ENCODE assay signal across 12 cellular contexts in genomic region chr9:14066815-14067214, GRCh38.
DNase-seq lines count a peak whose midpoint lies in the region; TF ChIP-seq lines count a peak whose summit lies in the region.
"Had no signal": no experiment of that assay in that cellular context is flagged by ENCODE, and none has a peak within 500 bp of the region (broad histone marks: within the 10 kb centered on the region; RNA-seq: fewer than 3 reads in every experiment).

No MANE protein-coding gene starts in this region.

- H3K9me3 ChIP-seq in left ventricle myocardium inferior (replicated peaks) = no peaks in the 10 kb centered on the region

- H3K4me1 ChIP-seq in left ventricle myocardium inferior = peaks cover 5% of the 10 kb centered on the region

- POLR2A ChIA-PET in activated CD4-positive, alpha-beta T cell treated with anti-CD3 and anti-CD28 coated beads, Interleukin-2, amount 10 ng/mL, durations not matched to agents 7 days and 5 days (lab: Charles Lee) = no interaction called here
- POLR2A ChIA-PET in activated CD4-positive, alpha-beta memory T cell treated with anti-CD3 and anti-CD28 coated beads, Interleukin-2, amount 10 ng/mL, durations not matched to agents 7 days and 5 days (lab: Charles Lee) = interaction anchor here (0.6 kb wide), 1 partner anchor 25 kb away, joined by 3 read pairs; no protein-coding TSS in a partner anchor

- peaks cover 5% of the 10 kb centered on the region for H3K9me3 Mint-ChIP-seq in activated CD4-positive, alpha-beta T cell treated with anti-CD3 and anti-CD28 coated beads, Interleukin-2, amount 10 ng/mL, durations not matched to agents 7 days and 5 days
- no peaks in the 10 kb centered on the region for H3K9me3 Mint-ChIP-seq in activated CD4-positive, alpha-beta memory T cell treated with anti-CD3 and anti-CD28 coated beads, Interleukin-2, amount 10 ng/mL, durations not matched to agents 7 days and 5 days
- peaks cover 3% of the 10 kb centered on the region for H3K9me3 Mint-ChIP-seq in mesothelial cell of epicardium
- H3K9me3 Mint-ChIP-seq: HFFc6 had no signal

- no peaks in the 10 kb centered on the region for H3K27me3 ChIP-seq in left ventricle myocardium inferior (ENCODE audit: low read depth)

- DNase-seq in left ventricle myocardium inferior (no peak), cardiac septum (ENCODE audit: low spot score) (no peak), NCI-H69 (lab: John Stamatoyannopoulos, UW) (peak; percentile 20), dermis microvascular lymphatic vessel endothelial cell (ENCODE audit: low read depth in 2 of 2) (peak; percentile 84 to 92), mesothelial cell of epicardium (ENCODE audit: low spot score in 2 of 2, unreplicated experiment in 2 of 2) (no peak)
- DNase-seq in activated CD4-positive, alpha-beta T cell treated with anti-CD3 and anti-CD28 coated beads, Interleukin-2, amount 10 ng/mL, durations not matched to agents 7 days and 5 days = no peak
- DNase-seq in activated CD4-positive, alpha-beta memory T cell treated with anti-CD3 and anti-CD28 coated beads, Interleukin-2, amount 10 ng/mL, durations not matched to agents 7 days and 5 days = no peak
- DNase-seq: HFFc6, KG1, NCI-H1694 treated with DMSO at 0.1 percent for 48 hours, NCI-H524 had no signal

- peak overlapping the region; percentile 44 for H3K27ac ChIP-seq in left ventricle myocardium inferior (replicated peaks)
- H3K27ac ChIP-seq: RWPE1 had no signal

- no peak overlapping the region for H3K27ac Mint-ChIP-seq in activated CD4-positive, alpha-beta T cell treated with anti-CD3 and anti-CD28 coated beads, Interleukin-2, amount 10 ng/mL, durations not matched to agents 7 days and 5 days
- H3K27ac Mint-ChIP-seq in activated CD4-positive, alpha-beta memory T cell treated with anti-CD3 and anti-CD28 coated beads, Interleukin-2, amount 10 ng/mL, durations not matched to agents 7 days and 5 days = no peak overlapping the region
- H3K27ac Mint-ChIP-seq in mesothelial cell of epicardium = no peak overlapping the region
- H3K27ac Mint-ChIP-seq: HFFc6 had no signal

- no peak overlapping the region for H3K4me3 ChIP-seq in left ventricle myocardium inferior

- TF ChIP-seq CTCF in left ventricle myocardium inferior (IDR thresholded peaks at IDR 0.05; ENCODE audit: borderline replicate concordance) = no peak
- TF ChIP-seq CTCF in mesothelial cell of epicardium (IDR thresholded peaks at IDR 0.05; ENCODE audit: unreplicated experiment) = no peak

- no peaks in the 10 kb centered on the region for H3K36me3 Mint-ChIP-seq in activated CD4-positive, alpha-beta T cell treated with anti-CD3 and anti-CD28 coated beads, Interleukin-2, amount 10 ng/mL, durations not matched to agents 7 days and 5 days (ENCODE audit: low read depth)
- H3K36me3 Mint-ChIP-seq in activated CD4-positive, alpha-beta memory T cell treated with anti-CD3 and anti-CD28 coated beads, Interleukin-2, amount 10 ng/mL, durations not matched to agents 7 days and 5 days (ENCODE audit: low read depth) = no peaks in the 10 kb centered on the region
- no peaks in the 10 kb centered on the region for H3K36me3 Mint-ChIP-seq in mesothelial cell of epicardium

- no peak overlapping the region for H3K4me3 Mint-ChIP-seq in activated CD4-positive, alpha-beta T cell treated with anti-CD3 and anti-CD28 coated beads, Interleukin-2, amount 10 ng/mL, durations not matched to agents 7 days and 5 days
- no peak overlapping the region for H3K4me3 Mint-ChIP-seq in activated CD4-positive, alpha-beta memory T cell treated with anti-CD3 and anti-CD28 coated beads, Interleukin-2, amount 10 ng/mL, durations not matched to agents 7 days and 5 days
- H3K4me3 Mint-ChIP-seq in mesothelial cell of epicardium = no peak overlapping the region
- H3K4me3 Mint-ChIP-seq: HFFc6 had no signal

- CTCF ChIA-PET in activated CD4-positive, alpha-beta T cell treated with anti-CD3 and anti-CD28 coated beads, Interleukin-2, amount 10 ng/mL, durations not matched to agents 7 days and 5 days (lab: Charles Lee) = no interaction called here
- CTCF ChIA-PET in activated CD4-positive, alpha-beta memory T cell treated with anti-CD3 and anti-CD28 coated beads, Interleukin-2, amount 10 ng/mL, durations not matched to agents 7 days and 5 days (lab: Charles Lee) = interaction anchor here (0.7 kb wide), 1 partner anchor 187 kb away, joined by 3 read pairs; no protein-coding TSS in a partner anchor

- H3K36me3 ChIP-seq in left ventricle myocardium inferior = no peaks in the 10 kb centered on the region

- no peaks in the 10 kb centered on the region for H3K4me1 Mint-ChIP-seq in activated CD4-positive, alpha-beta T cell treated with anti-CD3 and anti-CD28 coated beads, Interleukin-2, amount 10 ng/mL, durations not matched to agents 7 days and 5 days
- H3K4me1 Mint-ChIP-seq in activated CD4-positive, alpha-beta memory T cell treated with anti-CD3 and anti-CD28 coated beads, Interleukin-2, amount 10 ng/mL, durations not matched to agents 7 days and 5 days = no peaks in the 10 kb centered on the region
- H3K4me1 Mint-ChIP-seq in mesothelial cell of epicardium = peaks cover 33% of the 10 kb centered on the region

- intact Hi-C loops in left ventricle myocardium inferior (cut with micrococcal nuclease) = no loop called here
- intact Hi-C loops in cardiac septum (cut with DNase I) = no loop called here

- H3K27me3 Mint-ChIP-seq in activated CD4-positive, alpha-beta T cell treated with anti-CD3 and anti-CD28 coated beads, Interleukin-2, amount 10 ng/mL, durations not matched to agents 7 days and 5 days = no peaks in the 10 kb centered on the region
- no peaks in the 10 kb centered on the region for H3K27me3 Mint-ChIP-seq in activated CD4-positive, alpha-beta memory T cell treated with anti-CD3 and anti-CD28 coated beads, Interleukin-2, amount 10 ng/mL, durations not matched to agents 7 days and 5 days
- H3K27me3 Mint-ChIP-seq in mesothelial cell of epicardium (ENCODE audit: low read depth) = no peaks in the 10 kb centered on the region

Comparison
In these comparisons a context has a peak if more than half of its experiments do, and no peak if none do; other contexts are left out.
1. DNase-seq: peak in NCI-H69 (single experiment) and dermis microvascular lymphatic vessel endothelial cell (2 of 2); none in left ventricle myocardium inferior (single experiment), cardiac septum (single experiment), activated CD4-positive, alpha-beta T cell treated with anti-CD3 and anti-CD28 coated beads, Interleukin-2, amount 10 ng/mL, durations not matched to agents 7 days and 5 days (single experiment), activated CD4-positive, alpha-beta memory T cell treated with anti-CD3 and anti-CD28 coated beads, Interleukin-2, amount 10 ng/mL, durations not matched to agents 7 days and 5 days (single experiment) and mesothelial cell of epicardium (0 of 2).